In genomic region chr19:6362024-6362344, GRCh38 we compare ENCODE assay signal across 8 cellular contexts. TPM values are rescaled to one million over a fixed set of nuclear protein-coding genes. Genes with fewer than 3 reads are reported as not detected.
DNase-seq lines count a peak whose midpoint lies in the region; ATAC-seq and TF ChIP-seq lines count a peak whose summit lies in the region.

No MANE protein-coding gene starts in this region.

- peak overlapping the region; percentile 45 for H2AFZ ChIP-seq in fibroblast of lung (ENCODE audit: low read length)

- intact Hi-C loops in sciatic nerve (cut with DNase I): no loop called here

- CTCF ChIA-PET in GM10248 (lab: Yijun Ruan, JAX): no interaction called here

- POLR2A ChIA-PET in GM10248 (lab: Yijun Ruan, JAX): interaction anchor here (1.5 to 2.9 kb wide), 2 partner anchors 9 to 10 kb away, joined by 4 to 13 read pairs; partner anchors contain the start of gene ALKBH7

- no peak for DNase-seq in GM12864 (ENCODE audit: low read depth)
- no peak for DNase-seq in SK-N-MC (ENCODE audit: low read depth, low spot score)
- DNase-seq in fibroblast of lung (ENCODE audit: low read depth in 2 of 2): peak in 1 of 2 donors; percentile 11
- no peak for DNase-seq in sciatic nerve (ENCODE audit: low spot score)
- DNase-seq in GM10248 (ENCODE audit: extremely low spot score): no peak
- no peak for DNase-seq in hippocampal formation (lab: John Stamatoyannopoulos, UW)
- DNase-seq in NOMO-1 treated with dmso at 0.1 percent for 144 hours (lab: John Stamatoyannopoulos, UW; ENCODE audit: unreplicated experiment): no peak

- ATAC-seq in sciatic nerve: peak; percentile 16
- ATAC-seq in HG02610 (IDR thresholded peaks at IDR 0.05; ENCODE audit: unreplicated experiment): no peak

- H3K79me2 ChIP-seq in fibroblast of lung (ENCODE audit: control insufficient read depth, insufficient read depth, low read length): peaks cover 10% of the 10 kb centered on the region

- H3K9ac ChIP-seq in SK-N-MC (ENCODE audit: insufficient read length) (peak overlapping the region; percentile 86), fibroblast of lung (ENCODE audit: insufficient read depth, low read length) (peak overlapping the region; percentile 72)

- peaks cover 2% of the 10 kb centered on the region for H3K4me1 ChIP-seq in fibroblast of lung (ENCODE audit: control insufficient read depth, extremely low read depth, insufficient read depth, low read length)

- peaks cover 27% of the 10 kb centered on the region; the same call in 1 of the 2 replicates for H3K36me3 ChIP-seq in SK-N-MC (ENCODE audit: insufficient read depth, low read length)
- peaks cover 4% of the 10 kb centered on the region for H3K36me3 ChIP-seq in fibroblast of lung (ENCODE audit: control insufficient read depth, insufficient read depth, low read length)

- H3K4me2 ChIP-seq in fibroblast of lung (ENCODE audit: extremely low read depth, insufficient read depth, low read length): peak overlapping the region; percentile 99

- H3K9me3 ChIP-seq in SK-N-MC (ENCODE audit: low read depth, low read length) (no peaks in the 10 kb centered on the region), fibroblast of lung (ENCODE audit: control insufficient read depth, insufficient read depth, low read depth, low read length) (no peaks in the 10 kb centered on the region)

- TF ChIP-seq CTCF in GM12864 (IDR thresholded peaks at IDR 0.05; ENCODE audit: low read depth, low read length, missing control alignments) (no peak), fibroblast of lung (conservative IDR thresholded peaks at IDR 0.05 in 1 of 2, IDR thresholded peaks at IDR 0.05 in 1 of 2; ENCODE audit: low read depth in 1 of 2, low read length in 2 of 2) (no peak), GM10248 (IDR thresholded peaks at IDR 0.05; ENCODE audit: control extremely low read depth, extremely low read depth, low read depth, missing control alignments) (no peak)

- H3K27ac ChIP-seq in SK-N-MC (no peak overlapping the region), fibroblast of lung (ENCODE audit: insufficient read depth, low read length) (peak overlapping the region; percentile 73)

- no peaks in the 10 kb centered on the region for H3K27me3 ChIP-seq in fibroblast of lung (ENCODE audit: control insufficient read depth, insufficient read depth, low read length)

- peak overlapping the region; percentile 79 for H3K4me3 ChIP-seq in GM12864 (ENCODE audit: low read depth, low read length)
- peak overlapping the region; percentile 89 for H3K4me3 ChIP-seq in SK-N-MC
- H3K4me3 ChIP-seq in fibroblast of lung (replicated peaks in 1 of 4; ENCODE audit: control extremely low read depth in 1 of 4, insufficient read depth in 1 of 4, low read depth in 3 of 4, low read length in 4 of 4): peak overlapping the region; percentile 50 to 82 (median 80)

- H4K20me1 ChIP-seq in fibroblast of lung (ENCODE audit: control insufficient read depth, extremely low read depth, insufficient read depth, low read length): no peaks in the 10 kb centered on the region

RNA-seq across cellular contexts. Expression of gene CLPP, which starts 0.7 kb away (rescaled TPM):
- total RNA-seq in fibroblast of lung (39.8 and 54.7 TPM in 2 replicates), sciatic nerve (43.8 TPM)
- polyA plus RNA-seq in fibroblast of lung: 34.0 and 37.8 TPM in 2 replicates
- 65.4 and 94.6 TPM in 2 replicates for polyA plus RNA-seq in fibroblast of lung (2012)
- polyA minus RNA-seq in fibroblast of lung (ENCODE audit: low replicate concordance): 53.9 and 78.1 TPM in 2 replicates

RNA-seq across cellular contexts. Expression of gene ALKBH7, which starts 10.6 kb away (rescaled TPM):
- total RNA-seq in fibroblast of lung (26.5 and 28.9 TPM in 2 replicates), sciatic nerve (55.6 TPM)
- 6.3 and 9.5 TPM in 2 replicates for polyA plus RNA-seq in fibroblast of lung
- polyA plus RNA-seq in fibroblast of lung (2012): 35.2 and 37.5 TPM in 2 replicates
- 11.5 and 15.5 TPM in 2 replicates for polyA minus RNA-seq in fibroblast of lung (ENCODE audit: low replicate concordance)

RNA-seq across cellular contexts. Expression of gene PSPN, which starts 13.7 kb away (rescaled TPM):
- total RNA-seq in fibroblast of lung: 0.99 and 1.8 TPM in 2 replicates
- polyA plus RNA-seq in fibroblast of lung: 0.25 and 0.36 TPM in 2 replicates
- polyA plus RNA-seq in fibroblast of lung (2012): 0.72 and 0.74 TPM in 2 replicates
- 0.85 and 1.3 TPM in 2 replicates for polyA minus RNA-seq in fibroblast of lung (ENCODE audit: low replicate concordance)
- total RNA-seq in sciatic nerve: 2.1 TPM

RNA-seq across cellular contexts. Expression of gene ACER1, which starts 28.6 kb away (rescaled TPM):
- total RNA-seq in fibroblast of lung: not detected in 2 replicates
- not detected in 2 replicates for polyA plus RNA-seq in fibroblast of lung
- polyA plus RNA-seq in fibroblast of lung (2012): not detected in 2 replicates
- polyA minus RNA-seq in fibroblast of lung (ENCODE audit: low replicate concordance): not detected in 2 replicates
- total RNA-seq in sciatic nerve: not detected

RNA-seq across cellular contexts. Expression of gene GTF2F1, which starts 31.0 kb away (rescaled TPM):
- total RNA-seq in fibroblast of lung (50.4 and 52.1 TPM in 2 replicates), sciatic nerve (44.7 TPM)
- 43.0 and 54.5 TPM in 2 replicates for polyA plus RNA-seq in fibroblast of lung
- polyA plus RNA-seq in fibroblast of lung (2012): 61.7 and 65.1 TPM in 2 replicates
- polyA minus RNA-seq in fibroblast of lung (ENCODE audit: low replicate concordance): 31.7 and 43.2 TPM in 2 replicates
